ENCODE assay signal across 24 cellular contexts in the genomic region with DNA sequence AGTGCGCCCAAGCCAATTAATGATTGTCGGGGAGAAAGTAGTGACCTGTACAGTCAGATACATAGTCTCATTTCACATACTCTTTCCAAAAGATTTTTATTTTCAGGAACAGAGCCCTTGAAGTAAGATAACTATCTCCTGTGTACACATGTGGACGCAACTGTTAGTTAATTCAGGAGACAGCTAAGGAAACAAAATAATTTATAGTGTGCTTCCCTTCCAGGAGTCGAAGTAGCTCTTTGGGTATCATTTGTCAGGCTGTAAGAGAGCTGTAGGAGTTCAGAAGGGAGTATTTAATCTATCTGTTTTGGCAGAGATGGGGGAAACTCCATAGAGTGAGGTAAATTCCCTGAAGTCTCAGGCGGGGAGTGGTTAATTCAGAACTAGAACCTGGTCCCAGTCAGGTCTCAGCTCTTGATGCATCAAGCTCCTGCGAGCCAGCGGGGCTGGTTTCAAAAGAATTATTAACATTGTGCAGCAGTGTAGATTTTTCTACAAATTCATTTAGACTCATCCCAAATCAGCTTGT.
"Had no signal": no experiment of that assay in that cellular context is flagged by ENCODE, and none has a peak within 500 bp of the region (broad histone marks: within the 10 kb centered on the region; RNA-seq: fewer than 3 reads in every experiment).

No MANE protein-coding gene starts in this region.

- H3K9me3 Mint-ChIP-seq: activated naive CD4-positive, alpha-beta T cell treated with anti-CD3 and anti-CD28 coated beads, Interleukin-2, amount 50 U/mL, for 24 hours; activated naive CD8-positive, alpha-beta T cell treated with anti-CD3 and anti-CD28 coated beads, Interleukin-2, amount 50 U/mL, for 24 hours; activated T-helper 2 cell treated with anti-CD3 and anti-CD28 coated beads, Interferon-gamma antibody, Interleukin-2, Interleukin-4, amounts not matched to agents 10 μg/mL and 5 μg/mL and 100 μg/mL, durations not matched to agents 14 hours and 24 hours and 36 hours; stimulated activated naive CD8-positive, alpha-beta T cell treated with anti-CD3 and anti-CD28 coated beads, Interleukin-15, Interleukin-2, amounts not matched to agents 100 ng/mL and 50 ng/mL, for 24 hours; T-helper 2 cell treated with Interferon-gamma antibody and Interleukin-4, amounts not matched to agents 5 μg/mL and 100 μg/mL, for 36 hours had no signal

- H3K4me1 Mint-ChIP-seq: activated CD4-positive, alpha-beta T cell treated with anti-CD3 and anti-CD28 coated beads for 36 hours; activated CD8-positive, alpha-beta memory T cell treated with anti-CD3 and anti-CD28 coated beads, Interleukin-2, amount 10 ng/mL, durations not matched to agents 7 days and 5 days; activated naive CD4-positive, alpha-beta T cell treated with anti-CD3 and anti-CD28 coated beads, Interleukin-2, amount 50 U/mL, for 24 hours; activated naive CD8-positive, alpha-beta T cell treated with anti-CD3 and anti-CD28 coated beads, Interleukin-2, amount 50 U/mL, for 24 hours; naive thymus-derived CD4-positive, alpha-beta T cell; stimulated activated effector memory CD8-positive, alpha-beta T cell treated with anti-CD3 and anti-CD28 coated beads, Interleukin-12 subunit alpha, Interleukin-12 subunit beta, amount 100 ng/mL, for 72 hours had no signal

- H3K27ac Mint-ChIP-seq: activated CD4-positive, alpha-beta T cell treated with anti-CD3 and anti-CD28 coated beads for 36 hours; activated CD8-positive, alpha-beta memory T cell treated with anti-CD3 and anti-CD28 coated beads, Interleukin-2, amount 10 ng/mL, durations not matched to agents 7 days and 5 days; activated CD8-positive, alpha-beta T cell treated with anti-CD3 and anti-CD28 coated beads, Interleukin-2, amount 10 ng/mL, durations not matched to agents 7 days and 5 days; activated naive CD4-positive, alpha-beta T cell treated with anti-CD3 and anti-CD28 coated beads, Interleukin-2, amount 50 U/mL, for 24 hours; activated naive CD8-positive, alpha-beta T cell treated with anti-CD3 and anti-CD28 coated beads, Interleukin-2, amount 50 U/mL, for 24 hours; activated T-helper 2 cell treated with anti-CD3 and anti-CD28 coated beads, Interferon-gamma antibody, Interleukin-2, Interleukin-4, amounts not matched to agents 10 μg/mL and 5 μg/mL and 100 μg/mL, durations not matched to agents 14 hours and 24 hours and 36 hours; naive thymus-derived CD4-positive, alpha-beta T cell; stimulated activated effector memory CD8-positive, alpha-beta T cell treated with anti-CD3 and anti-CD28 coated beads, Interleukin-12 subunit alpha, Interleukin-12 subunit beta, amount 100 ng/mL, for 72 hours; stimulated activated naive CD8-positive, alpha-beta T cell treated with anti-CD3 and anti-CD28 coated beads, Interleukin-15, Interleukin-2, amounts not matched to agents 100 ng/mL and 50 ng/mL, for 24 hours; T-helper 2 cell treated with Interferon-gamma antibody and Interleukin-4, amounts not matched to agents 5 μg/mL and 100 μg/mL, for 36 hours had no signal

- DNase-seq: activated CD4-positive, alpha-beta T cell treated with anti-CD3 and anti-CD28 coated beads for 36 hours; activated CD4-positive, CD25-positive, alpha-beta regulatory T cell; activated CD8-positive, alpha-beta memory T cell treated with anti-CD3 and anti-CD28 coated beads, Interleukin-2, amount 10 ng/mL, durations not matched to agents 7 days and 5 days; activated CD8-positive, alpha-beta T cell treated with anti-CD3 and anti-CD28 coated beads, Interleukin-2, amount 10 ng/mL, durations not matched to agents 7 days and 5 days; activated naive CD8-positive, alpha-beta T cell treated with anti-CD3 and anti-CD28 coated beads, Interleukin-2, amount 50 U/mL, for 24 hours; activated T-cell treated with anti-CD3 and anti-CD28 coated beads, Interleukin-2, amount 50 U/mL, for 48 hours; amygdala; central memory CD4-positive, alpha-beta T cell; islet precursor cell; mammary epithelial cell; naive thymus-derived CD4-positive, alpha-beta T cell; posterior cingulate gyrus; stimulated activated CD4-positive, alpha-beta T cell treated with anti-CD3 and anti-CD28 coated beads, Interleukin-12 subunit alpha, Interleukin-12 subunit beta, amount 100 ng/mL, for 4 hours; stimulated activated CD4-positive, alpha-beta T cell treated with anti-CD3 and anti-CD28 coated beads, Interleukin-4, amount 100 ng/mL, for 24 hours; upper lobe of right lung had no signal

- ATAC-seq: activated CD4-positive, alpha-beta T cell treated with anti-CD3 and anti-CD28 coated beads for 36 hours; activated CD8-positive, alpha-beta memory T cell treated with anti-CD3 and anti-CD28 coated beads, Interleukin-2, amount 10 ng/mL, durations not matched to agents 7 days and 5 days; activated CD8-positive, alpha-beta T cell treated with anti-CD3 and anti-CD28 coated beads, Interleukin-2, amount 10 ng/mL, durations not matched to agents 7 days and 5 days; activated naive CD8-positive, alpha-beta T cell treated with anti-CD3 and anti-CD28 coated beads, Interleukin-2, amount 50 U/mL, for 24 hours; gastroesophageal sphincter; naive thymus-derived CD4-positive, alpha-beta T cell; sciatic nerve; upper lobe of right lung had no signal

- H3K36me3 Mint-ChIP-seq: activated CD8-positive, alpha-beta memory T cell treated with anti-CD3 and anti-CD28 coated beads, Interleukin-2, amount 10 ng/mL, durations not matched to agents 7 days and 5 days; activated naive CD4-positive, alpha-beta T cell treated with anti-CD3 and anti-CD28 coated beads, Interleukin-2, amount 50 U/mL, for 24 hours; naive thymus-derived CD4-positive, alpha-beta T cell; stimulated activated effector memory CD8-positive, alpha-beta T cell treated with anti-CD3 and anti-CD28 coated beads, Interleukin-12 subunit alpha, Interleukin-12 subunit beta, amount 100 ng/mL, for 72 hours had no signal

- H3K4me3 Mint-ChIP-seq: activated CD4-positive, alpha-beta T cell treated with anti-CD3 and anti-CD28 coated beads for 36 hours; activated CD8-positive, alpha-beta memory T cell treated with anti-CD3 and anti-CD28 coated beads, Interleukin-2, amount 10 ng/mL, durations not matched to agents 7 days and 5 days; activated CD8-positive, alpha-beta T cell treated with anti-CD3 and anti-CD28 coated beads, Interleukin-2, amount 10 ng/mL, durations not matched to agents 7 days and 5 days; activated naive CD4-positive, alpha-beta T cell treated with anti-CD3 and anti-CD28 coated beads, Interleukin-2, amount 50 U/mL, for 24 hours; activated naive CD8-positive, alpha-beta T cell treated with anti-CD3 and anti-CD28 coated beads, Interleukin-2, amount 50 U/mL, for 24 hours; naive thymus-derived CD4-positive, alpha-beta T cell; stimulated activated effector memory CD8-positive, alpha-beta T cell treated with anti-CD3 and anti-CD28 coated beads, Interleukin-12 subunit alpha, Interleukin-12 subunit beta, amount 100 ng/mL, for 72 hours; stimulated activated naive CD8-positive, alpha-beta T cell treated with anti-CD3 and anti-CD28 coated beads, Interleukin-15, Interleukin-2, amounts not matched to agents 100 ng/mL and 50 ng/mL, for 24 hours; T-helper 2 cell treated with Interferon-gamma antibody and Interleukin-4, amounts not matched to agents 5 μg/mL and 100 μg/mL, for 36 hours had no signal

- H3K27ac ChIP-seq: gastroesophageal sphincter, hepatocyte, skin epidermis, upper lobe of right lung had no signal
